1 cellular context compared by ENCODE assay signal in the genomic region with DNA sequence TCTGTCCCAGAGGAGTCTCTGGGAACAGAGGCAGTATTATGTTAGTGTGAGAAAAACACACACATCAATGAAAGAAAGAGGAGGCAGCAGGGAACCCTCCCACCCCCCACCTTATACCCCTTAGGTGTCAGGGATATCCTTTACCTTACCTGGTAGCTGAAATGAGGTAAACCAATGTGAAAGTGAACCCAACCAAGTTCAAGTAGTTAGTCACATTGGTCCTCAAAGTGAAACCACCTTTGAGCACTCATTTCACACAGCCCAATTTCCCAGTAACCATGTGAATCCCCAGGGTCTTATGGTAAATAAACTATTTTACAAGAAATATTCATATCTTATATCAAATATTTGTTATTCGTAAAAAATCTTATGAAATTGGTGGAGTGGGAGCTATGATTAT.
TF ChIP-seq lines count a peak whose summit lies in the region.

No MANE protein-coding gene starts in this region.

TF ChIP-seq in SK-N-SH treated with all-trans-retinoic acid at 6 μM for 48 hours, 23 proteins besides CTCF, POLR2A, EP300 and RAD21 (continued from another document):
- TF ChIP-seq, protein P1, sequence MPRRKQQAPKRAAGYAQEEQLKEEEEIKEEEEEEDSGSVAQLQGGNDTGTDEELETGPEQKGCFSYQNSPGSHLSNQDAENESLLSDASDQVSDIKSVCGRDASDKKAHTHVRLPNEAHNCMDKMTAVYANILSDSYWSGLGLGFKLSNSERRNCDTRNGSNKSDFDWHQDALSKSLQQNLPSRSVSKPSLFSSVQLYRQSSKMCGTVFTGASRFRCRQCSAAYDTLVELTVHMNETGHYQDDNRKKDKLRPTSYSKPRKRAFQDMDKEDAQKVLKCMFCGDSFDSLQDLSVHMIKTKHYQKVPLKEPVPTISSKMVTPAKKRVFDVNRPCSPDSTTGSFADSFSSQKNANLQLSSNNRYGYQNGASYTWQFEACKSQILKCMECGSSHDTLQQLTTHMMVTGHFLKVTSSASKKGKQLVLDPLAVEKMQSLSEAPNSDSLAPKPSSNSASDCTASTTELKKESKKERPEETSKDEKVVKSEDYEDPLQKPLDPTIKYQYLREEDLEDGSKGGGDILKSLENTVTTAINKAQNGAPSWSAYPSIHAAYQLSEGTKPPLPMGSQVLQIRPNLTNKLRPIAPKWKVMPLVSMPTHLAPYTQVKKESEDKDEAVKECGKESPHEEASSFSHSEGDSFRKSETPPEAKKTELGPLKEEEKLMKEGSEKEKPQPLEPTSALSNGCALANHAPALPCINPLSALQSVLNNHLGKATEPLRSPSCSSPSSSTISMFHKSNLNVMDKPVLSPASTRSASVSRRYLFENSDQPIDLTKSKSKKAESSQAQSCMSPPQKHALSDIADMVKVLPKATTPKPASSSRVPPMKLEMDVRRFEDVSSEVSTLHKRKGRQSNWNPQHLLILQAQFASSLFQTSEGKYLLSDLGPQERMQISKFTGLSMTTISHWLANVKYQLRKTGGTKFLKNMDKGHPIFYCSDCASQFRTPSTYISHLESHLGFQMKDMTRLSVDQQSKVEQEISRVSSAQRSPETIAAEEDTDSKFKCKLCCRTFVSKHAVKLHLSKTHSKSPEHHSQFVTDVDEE (CRISPR knock-in tag; IDR thresholded peaks at IDR 0.05) = no peak
- TF ChIP-seq, protein P2, sequence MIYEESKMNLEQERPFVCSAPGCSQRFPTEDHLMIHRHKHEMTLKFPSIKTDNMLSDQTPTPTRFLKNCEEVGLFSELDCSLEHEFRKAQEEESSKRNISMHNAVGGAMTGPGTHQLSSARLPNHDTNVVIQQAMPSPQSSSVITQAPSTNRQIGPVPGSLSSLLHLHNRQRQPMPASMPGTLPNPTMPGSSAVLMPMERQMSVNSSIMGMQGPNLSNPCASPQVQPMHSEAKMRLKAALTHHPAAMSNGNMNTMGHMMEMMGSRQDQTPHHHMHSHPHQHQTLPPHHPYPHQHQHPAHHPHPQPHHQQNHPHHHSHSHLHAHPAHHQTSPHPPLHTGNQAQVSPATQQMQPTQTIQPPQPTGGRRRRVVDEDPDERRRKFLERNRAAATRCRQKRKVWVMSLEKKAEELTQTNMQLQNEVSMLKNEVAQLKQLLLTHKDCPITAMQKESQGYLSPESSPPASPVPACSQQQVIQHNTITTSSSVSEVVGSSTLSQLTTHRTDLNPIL (CRISPR knock-in tag; IDR thresholded peaks at IDR 0.05; ENCODE audit: low read depth) = no peak
- no peak for TF ChIP-seq PPARA (CRISPR knock-in tag; IDR thresholded peaks at IDR 0.05; ENCODE audit: borderline replicate concordance)
